In the genomic region with DNA sequence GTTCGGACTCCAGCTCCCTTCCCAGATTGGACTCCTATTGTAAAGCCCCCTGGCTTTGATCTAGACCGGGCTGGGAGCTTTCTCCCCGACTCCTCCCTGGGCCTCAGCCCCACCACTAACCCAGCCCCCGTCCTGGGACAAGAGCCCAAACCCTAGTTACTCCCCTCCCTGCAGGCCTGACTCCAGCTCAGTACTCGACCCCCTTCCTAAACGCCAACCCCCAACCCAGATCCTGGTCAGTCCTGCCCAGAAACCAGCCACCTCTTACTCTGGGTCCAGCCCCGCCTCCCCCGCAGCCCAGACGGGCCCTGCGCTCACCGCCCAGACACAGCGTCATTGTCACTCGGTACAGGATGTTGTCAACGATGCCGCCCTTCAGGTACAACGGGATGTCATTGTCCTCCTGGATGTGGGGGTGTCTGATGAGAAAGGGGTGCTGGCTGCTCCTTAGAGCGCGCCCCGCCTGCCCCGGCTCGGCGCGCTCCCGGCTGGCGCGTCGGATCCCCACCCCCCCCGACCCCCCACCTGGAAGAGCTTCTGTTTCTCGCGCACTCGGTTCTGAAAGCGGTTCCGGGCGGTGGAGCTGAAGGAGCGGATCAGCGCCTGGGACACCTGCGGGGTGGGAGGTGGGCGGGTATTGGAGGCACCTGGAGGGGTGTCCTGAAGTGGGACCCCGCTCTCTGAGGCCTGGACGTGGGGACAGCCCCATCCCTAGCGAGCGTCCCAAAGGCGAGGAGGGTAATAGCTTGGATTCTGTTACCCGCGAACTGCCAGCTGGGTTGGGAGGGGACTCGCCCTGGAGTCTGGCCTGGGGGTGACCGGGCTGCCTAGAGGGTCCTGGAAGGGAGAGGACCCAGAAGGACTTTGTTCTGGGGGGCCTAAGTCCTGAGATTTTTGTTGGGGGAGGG, we compare ENCODE assay signal across 9 cellular contexts. TPM values are rescaled to one million over a fixed set of nuclear protein-coding genes. Genes with fewer than 3 reads are reported as not detected.
A peak's percentile ranks its signal among the peaks of the same experiment; 100 is the strongest.
DNase-seq lines count a peak whose midpoint lies in the region; ATAC-seq and TF ChIP-seq lines count a peak whose summit lies in the region.
"Had no signal": no experiment of that assay in that cellular context is flagged by ENCODE, and none has a peak within 500 bp of the region (broad histone marks: within the 10 kb centered on the region; RNA-seq: fewer than 3 reads in every experiment).

No MANE protein-coding gene starts in this region.

- H3K4me1 ChIP-seq in adrenal gland (replicated peaks in 1 of 2) (peaks cover 6 to 13% of the 10 kb centered on the region in 2 donors), muscle layer of colon (ENCODE audit: insufficient read depth, low read length) (peaks cover 23% of the 10 kb centered on the region), upper lobe of right lung (peaks cover 7% of the 10 kb centered on the region)

- ATAC-seq in upper lobe of right lung, result peak; percentile 55
- ATAC-seq in GM21619 (IDR thresholded peaks at IDR 0.05; ENCODE audit: unreplicated experiment), result no peak

- DNase-seq in adrenal gland (peak; percentile 63 to 89 (median 69)), foreskin fibroblast (peak in 1 of 2 donors; percentile 60), upper lobe of right lung (no peak), NCI-H69 (lab: John Stamatoyannopoulos, UW) (no peak), HuH-7 (ENCODE audit: low spot score) (no peak), NCI-H446 treated with DMSO at 0.1 percent for 48 hours (lab: John Stamatoyannopoulos, UW) (no peak)
- DNase-seq: immature natural killer cell had no signal

- H3K27me3 ChIP-seq in adrenal gland (no peaks in the 10 kb centered on the region), muscle layer of colon (ENCODE audit: control insufficient read depth in 1 of 2, insufficient read depth in 2 of 2, low read length in 2 of 2) (no peaks in the 10 kb centered on the region), upper lobe of right lung (no peaks in the 10 kb centered on the region)

- H3K9me3 ChIP-seq in adrenal gland (replicated peaks in 1 of 3) (no peaks in the 10 kb centered on the region), muscle layer of colon (ENCODE audit: low read length) (no peaks in the 10 kb centered on the region), upper lobe of right lung (no peaks in the 10 kb centered on the region)

- TF ChIP-seq POLR2A in adrenal gland (IDR thresholded peaks at IDR 0.05), result peak; percentile 41 to 59

- intact Hi-C loops in adrenal gland (cut with DNase I), result no loop called here
- intact Hi-C loops in upper lobe of right lung (cut with DNase I), result no loop called here

- TF ChIP-seq CTCF in adrenal gland (IDR thresholded peaks at IDR 0.05) (no peak), foreskin fibroblast (IDR thresholded peaks at IDR 0.05; ENCODE audit: low read depth, low read length) (no peak), upper lobe of right lung (IDR thresholded peaks at IDR 0.05) (no peak)

- 32 to 69% (median 56%) methylated on average over 14 to 47 of the region's 47 CpGs for WGBS in adrenal gland, 4 donors

- H3K4me3 ChIP-seq in adrenal gland (peak overlapping the region in 3 of 4 donors; percentile 33 to 69 (median 55)), foreskin fibroblast (ENCODE audit: low read depth in 1 of 2, low read length in 2 of 2) (peak overlapping the region; percentile 66 to 69), muscle layer of colon (ENCODE audit: low read depth in 1 of 2, low read length in 2 of 2) (peak overlapping the region; percentile 64 to 72), upper lobe of right lung (peak overlapping the region; percentile 58)

- H3K9ac ChIP-seq in muscle layer of colon (ENCODE audit: low read length), result peak overlapping the region; percentile 95

- peak overlapping the region; percentile 93 to 98 (median 94) for H3K27ac ChIP-seq in adrenal gland
- H3K27ac ChIP-seq in muscle layer of colon (ENCODE audit: low read depth, low read length), result peak overlapping the region; percentile 98
- peak overlapping the region; percentile 95 for H3K27ac ChIP-seq in upper lobe of right lung

- peaks cover 0 to 43% of the 10 kb centered on the region in 2 donors for H3K36me3 ChIP-seq in adrenal gland (replicated peaks in 1 of 2)
- H3K36me3 ChIP-seq in muscle layer of colon (ENCODE audit: insufficient read depth, low read length), result peaks cover 26% of the 10 kb centered on the region
- H3K36me3 ChIP-seq in upper lobe of right lung, result peaks cover 46% of the 10 kb centered on the region

RNA-seq across cellular contexts. Expression of gene COX7A1, which starts 0.8 kb away (rescaled TPM):
- total RNA-seq in adrenal gland (100 to 1,000 TPM in 4 of 8 donors, 10 to 100 TPM in 4; 20.4 to 163 (median 85.5) TPM), upper lobe of right lung (79.4 TPM)
- 100 to 1,000 TPM in 2 of 3 donors, 10 to 100 TPM in 1; 31.3 to 232 (median 187) TPM for polyA plus RNA-seq in adrenal gland
- polyA plus RNA-seq: immature natural killer cell had no signal

RNA-seq across cellular contexts. Expression of gene CAPNS1, which starts 11.5 kb away (rescaled TPM):
- total RNA-seq in adrenal gland, result 100 to 1,000 TPM in 7 of 8 donors, 10 to 100 TPM in 1; 94.8 to 762 (median 415) TPM
- 100 to 1,000 TPM; 740 to 916 (median 745) TPM for polyA plus RNA-seq in adrenal gland
- 582 TPM for total RNA-seq in upper lobe of right lung

RNA-seq across cellular contexts. Expression of gene TBCB, which starts 36.1 kb away (rescaled TPM):
- total RNA-seq in adrenal gland (100 to 1,000 TPM in 6 of 8 donors, 10 to 100 TPM in 2; 88.8 to 233 (median 124) TPM), upper lobe of right lung (82.2 TPM)
- 100 to 1,000 TPM; 124 to 230 (median 201) TPM for polyA plus RNA-seq in adrenal gland

RNA-seq across cellular contexts. Expression of gene POLR2I, which starts 36.7 kb away (rescaled TPM):
- total RNA-seq in adrenal gland, result 10 to 100 TPM; 38.0 to 88.3 (median 69.2) TPM
- 100 to 1,000 TPM in 1 of 3 donors, 10 to 100 TPM in 2; 58.5 to 127 (median 69.9) TPM for polyA plus RNA-seq in adrenal gland
- total RNA-seq in upper lobe of right lung, result 37.6 TPM

RNA-seq across cellular contexts. Expression of gene OVOL3, which starts 40.5 kb away (rescaled TPM):
- not detected for total RNA-seq in adrenal gland
- not detected for polyA plus RNA-seq in adrenal gland
- total RNA-seq in upper lobe of right lung, result not detected
- polyA plus RNA-seq: immature natural killer cell had no signal

Comparison
In these comparisons a context has a peak if more than half of its experiments do, and no peak if none do; other contexts are left out.
1. DNase-seq: peak in adrenal gland (7 of 7); none in upper lobe of right lung (single experiment), NCI-H69 (single experiment), HuH-7 (single experiment) and NCI-H446 treated with DMSO at 0.1 percent for 48 hours (single experiment).
2. Peak in every context shown above with its lines, with median percentiles within 50 percentile points of each other: H3K27ac ChIP-seq and H3K4me3 ChIP-seq.